Comparison of ENCODE assay signal across 26 cellular contexts in the genomic region with DNA sequence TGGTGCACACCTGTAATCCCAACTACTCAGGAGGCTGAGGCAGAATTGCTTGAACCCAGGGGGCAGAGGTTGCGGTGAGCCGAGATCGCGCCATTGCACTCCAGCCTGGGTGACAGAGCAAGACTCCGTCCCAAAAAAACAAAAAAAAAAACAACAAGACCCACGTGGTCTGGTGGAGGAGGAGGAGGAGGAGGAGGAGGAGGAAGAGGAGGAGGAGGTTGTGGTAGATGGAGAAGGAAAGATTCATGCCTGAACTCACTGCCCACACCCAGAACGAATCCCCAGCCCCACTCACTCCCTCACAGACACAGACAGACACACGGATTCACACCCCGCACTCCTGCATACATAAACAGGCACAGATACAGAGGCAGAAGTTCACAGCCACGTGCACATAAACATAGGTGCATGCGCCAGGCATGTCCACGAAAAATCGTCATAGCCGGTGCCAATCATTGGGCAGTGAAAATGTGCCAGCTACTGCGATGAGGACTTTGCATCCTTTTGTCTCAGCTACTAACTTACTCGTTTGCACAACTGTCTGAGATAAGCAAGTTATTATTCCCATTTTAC.
"Had no signal": no experiment of that assay in that cellular context is flagged by ENCODE, and none has a peak within 500 bp of the region (broad histone marks: within the 10 kb centered on the region; RNA-seq: fewer than 3 reads in every experiment).

No MANE protein-coding gene starts in this region.

- H3K27ac ChIP-seq: ascending aorta, breast epithelium, cardiac muscle cell, colonic mucosa, esophagus muscularis mucosa had no signal

- H3K27me3 ChIP-seq: ascending aorta, cardiac muscle cell, colonic mucosa had no signal

- H3K4me1 ChIP-seq: ascending aorta, breast epithelium, colonic mucosa, esophagus muscularis mucosa had no signal

- ATAC-seq: activated CD4-positive, alpha-beta T cell treated with anti-CD3 and anti-CD28 coated beads for 36 hours; activated CD8-positive, alpha-beta memory T cell treated with anti-CD3 and anti-CD28 coated beads, Interleukin-2, amount 10 ng/mL, durations not matched to agents 7 days and 5 days; activated CD8-positive, alpha-beta T cell treated with anti-CD3 and anti-CD28 coated beads, Interleukin-2, amount 10 ng/mL, durations not matched to agents 7 days and 5 days; activated naive CD4-positive, alpha-beta T cell treated with anti-CD3 and anti-CD28 coated beads, Interleukin-2, amount 50 U/mL, for 72 hours had no signal

- DNase-seq: activated CD4-positive, alpha-beta memory T cell treated with anti-CD3 and anti-CD28 coated beads for 36 hours; activated CD4-positive, alpha-beta T cell treated with anti-CD3 and anti-CD28 coated beads for 36 hours; activated CD4-positive, alpha-beta T cell treated with anti-CD3 and anti-CD28 coated beads, Interleukin-2, amount 10 ng/mL, durations not matched to agents 24 days and 14 days; activated CD4-positive, CD25-positive, alpha-beta regulatory T cell; activated CD4-positive, CD25-positive, alpha-beta regulatory T cell treated with anti-CD3 and anti-CD28 coated beads, Interleukin-2, amount 50 U/mL, for 72 hours; activated CD8-positive, alpha-beta memory T cell treated with anti-CD3 and anti-CD28 coated beads, Interleukin-2, amount 10 ng/mL, durations not matched to agents 7 days and 5 days; activated CD8-positive, alpha-beta memory T cell treated with anti-CD3 and anti-CD28 coated beads, Interleukin-2, amount 50 U/mL, for 4 hours; activated CD8-positive, alpha-beta T cell treated with anti-CD3 and anti-CD28 coated beads, Interleukin-2, amount 10 ng/mL, durations not matched to agents 7 days and 5 days; activated gamma-delta T cell; activated naive CD4-positive, alpha-beta T cell; activated naive CD4-positive, alpha-beta T cell treated with anti-CD3 and anti-CD28 coated beads, Interleukin-2, amount 10 ng/mL, durations not matched to agents 7 days and 5 days; activated naive CD8-positive, alpha-beta T cell treated with anti-CD3 and anti-CD28 coated beads, Interleukin-2, amount 10 ng/mL, durations not matched to agents 7 days and 5 days; activated T-cell treated with anti-CD3 and anti-CD28 coated beads, Interleukin-2, amount 50 U/mL, for 1 hour; activated T-cell treated with anti-CD3 and anti-CD28 coated beads, Interleukin-2, amount 50 U/mL, for 48 hours; central memory CD4-positive, alpha-beta T cell; cerebellar nuclear complex; colonic mucosa; effector memory CD4-positive, alpha-beta T cell; erythroblast; foreskin melanocyte; T-helper 2 cell had no signal

- H3K36me3 ChIP-seq: ascending aorta, breast epithelium, cardiac muscle cell, colonic mucosa, esophagus muscularis mucosa had no signal

- H3K4me3 ChIP-seq: ascending aorta, breast epithelium, cardiac muscle cell, colonic mucosa, esophagus muscularis mucosa had no signal

- H3K9me3 ChIP-seq: ascending aorta, breast epithelium, colonic mucosa, esophagus muscularis mucosa had no signal
